Comparison of ENCODE assay signal across 8 cellular contexts in genomic region chr11:118914178-118914918, GRCh38. TPM values are rescaled to one million over a fixed set of nuclear protein-coding genes. Genes with fewer than 3 reads are reported as not detected.
A peak's percentile ranks its signal among the peaks of the same experiment; 100 is the strongest.
DNase-seq lines count a peak whose midpoint lies in the region; ATAC-seq and TF ChIP-seq lines count a peak whose summit lies in the region.

No MANE protein-coding gene starts in this region.

- no peaks in the 10 kb centered on the region for H3K9me3 Mint-ChIP-seq in HFFc6
- H3K9me3 Mint-ChIP-seq in T-helper 1 cell treated with Interleukin-12 subunit alpha and Interleukin-12 subunit beta and Interleukin-4 antibody, amounts not matched to agents 30 μg/mL and 1 μg/mL, for 36 hours = no peaks in the 10 kb centered on the region
- H3K9me3 Mint-ChIP-seq in glutamatergic neuron (ENCODE audit: unreplicated experiment) = peaks cover 2% of the 10 kb centered on the region

- H3K36me3 Mint-ChIP-seq in HFFc6 (ENCODE audit: low read depth) (peaks cover 8% of the 10 kb centered on the region; the same call in 1 of the 2 replicates), glutamatergic neuron (ENCODE audit: unreplicated experiment) (no peaks in the 10 kb centered on the region)
- H3K36me3 Mint-ChIP-seq in T-helper 1 cell treated with Interleukin-12 subunit alpha and Interleukin-12 subunit beta and Interleukin-4 antibody, amounts not matched to agents 30 μg/mL and 1 μg/mL, for 36 hours (ENCODE audit: low read depth) = peaks cover 13% of the 10 kb centered on the region

- H3K4me3 ChIP-seq in mucosa of stomach (ENCODE audit: low read length) (no peak overlapping the region), transverse colon (no peak overlapping the region)

- ATAC-seq in esophagus mucosa = no peak
- no peak for ATAC-seq in HG03280 (IDR thresholded peaks at IDR 0.05; ENCODE audit: unreplicated experiment)

- H3K9ac ChIP-seq in mucosa of stomach (ENCODE audit: low read length) = peak overlapping the region; percentile 52

- no peak for TF ChIP-seq EP300 in transverse colon (IDR thresholded peaks at IDR 0.05; ENCODE audit: low read depth)

- peak overlapping the region; percentile 100 for H3K27ac Mint-ChIP-seq in HFFc6
- peak overlapping the region; percentile 97 for H3K27ac Mint-ChIP-seq in T-helper 1 cell treated with Interleukin-12 subunit alpha and Interleukin-12 subunit beta and Interleukin-4 antibody, amounts not matched to agents 30 μg/mL and 1 μg/mL, for 36 hours
- H3K27ac Mint-ChIP-seq in glutamatergic neuron (ENCODE audit: unreplicated experiment) = no peak overlapping the region

- WGBS in transverse colon (ENCODE audit: low coverage in 1 of 2), 2 donors = 10 to 20% methylated on average over 2 to 13 of the region's 15 CpGs

- H3K36me3 ChIP-seq in mucosa of stomach (ENCODE audit: control insufficient read depth, insufficient read depth, low read length) (no peaks in the 10 kb centered on the region), transverse colon (no peaks in the 10 kb centered on the region)

- H3K4me3 Mint-ChIP-seq in HFFc6 (peak overlapping the region; percentile 61), glutamatergic neuron (ENCODE audit: unreplicated experiment) (no peak overlapping the region)
- H3K4me3 Mint-ChIP-seq in T-helper 1 cell treated with Interleukin-12 subunit alpha and Interleukin-12 subunit beta and Interleukin-4 antibody, amounts not matched to agents 30 μg/mL and 1 μg/mL, for 36 hours = peak overlapping the region; percentile 81

- TF ChIP-seq CTCF in HFFc6 (IDR thresholded peaks at IDR 0.05) (no peak), transverse colon (IDR thresholded peaks at IDR 0.05) (no peak), glutamatergic neuron (IDR thresholded peaks at IDR 0.05; ENCODE audit: partially characterized antibody, unreplicated experiment) (no peak)

- H3K27me3 ChIP-seq in mucosa of stomach (ENCODE audit: control insufficient read depth, insufficient read depth, low read length) (no peaks in the 10 kb centered on the region), transverse colon (no peaks in the 10 kb centered on the region)

- DNase-seq in HFFc6 = no peak
- DNase-seq in caudate nucleus (lab: John Stamatoyannopoulos, UW) = peak in 50 of 61 donors; percentile 23 to 82 (median 52)
- peak; percentile 65 for DNase-seq in transverse colon
- DNase-seq in glutamatergic neuron = no peak

- TF ChIP-seq POLR2A in transverse colon (IDR thresholded peaks at IDR 0.05) = no peak

- peaks cover 97% of the 10 kb centered on the region for H3K4me1 ChIP-seq in mucosa of stomach (ENCODE audit: control insufficient read depth, insufficient read depth, low read length)
- peaks cover 82 to 100% (median 99%) of the 10 kb centered on the region in 4 donors for H3K4me1 ChIP-seq in transverse colon

- H3K27me3 Mint-ChIP-seq in HFFc6 (ENCODE audit: insufficient read depth) = peaks cover 3% of the 10 kb centered on the region; the same call in 1 of the 2 replicates
- no peaks in the 10 kb centered on the region for H3K27me3 Mint-ChIP-seq in T-helper 1 cell treated with Interleukin-12 subunit alpha and Interleukin-12 subunit beta and Interleukin-4 antibody, amounts not matched to agents 30 μg/mL and 1 μg/mL, for 36 hours (ENCODE audit: low read depth)
- H3K27me3 Mint-ChIP-seq in glutamatergic neuron (ENCODE audit: unreplicated experiment) = peaks cover 7% of the 10 kb centered on the region

- intact Hi-C loops in transverse colon (cut with DNase I; ENCODE audit: low total_unique reads) = no loop called here

- no peaks in the 10 kb centered on the region for H3K9me3 ChIP-seq in mucosa of stomach (ENCODE audit: control insufficient read depth, low read length)
- H3K9me3 ChIP-seq in transverse colon = no peaks in the 10 kb centered on the region

- peaks cover 90% of the 10 kb centered on the region for H3K4me1 Mint-ChIP-seq in HFFc6 (ENCODE audit: low read depth)
- H3K4me1 Mint-ChIP-seq in T-helper 1 cell treated with Interleukin-12 subunit alpha and Interleukin-12 subunit beta and Interleukin-4 antibody, amounts not matched to agents 30 μg/mL and 1 μg/mL, for 36 hours (ENCODE audit: low read depth) = peaks cover 64% of the 10 kb centered on the region
- peaks cover 42% of the 10 kb centered on the region for H3K4me1 Mint-ChIP-seq in glutamatergic neuron (ENCODE audit: low read depth, unreplicated experiment)

- in situ Hi-C loops in transverse colon (cut with MboI; ENCODE audit: low pct_ligation_motif_present in 1 of 4, low pct_unique_long_range_greater_than_20kb in 1 of 4, low sequenced_read_pairs in 3 of 4) = no loop called here

- peak overlapping the region; percentile 94 for H3K27ac ChIP-seq in caudate nucleus (ENCODE audit: low read depth, low read length)
- H3K27ac ChIP-seq in transverse colon = peak overlapping the region; percentile 98 to 100 (median 100)

RNA-seq across cellular contexts. Expression of gene BCL9L, which starts 11.4 kb away (rescaled TPM):
- total RNA-seq in HFFc6 (2021; fragmentation: NEBNext Ultra II Directional; extraction: Animal tissue kit (Norgen Biotek cat#: 25700)) = 100 to 1,000 TPM; 120 to 135 (median 127) TPM
- total RNA-seq in transverse colon = 10 to 100 TPM; 15.9 to 23.9 (median 18.5) TPM
- 44.6 TPM for total RNA-seq in esophagus mucosa
- total RNA-seq in glutamatergic neuron (ENCODE audit: unreplicated experiment) = 13.0 TPM

RNA-seq across cellular contexts. Expression of gene CXCR5, which starts 30.7 kb away (rescaled TPM):
- under 1 TPM in 1 of 6 experiments, not detected in 5; 0.06 TPM for total RNA-seq in HFFc6 (2021; fragmentation: NEBNext Ultra II Directional; extraction: Animal tissue kit (Norgen Biotek cat#: 25700))
- total RNA-seq in transverse colon = 1 to 10 TPM in 2 of 4 donors, not detected in 2; 2.5 to 4.1 TPM
- total RNA-seq in esophagus mucosa = 0.20 TPM
- total RNA-seq in glutamatergic neuron (ENCODE audit: unreplicated experiment) = not detected

RNA-seq across cellular contexts. Expression of gene UPK2, which starts 41.8 kb away (rescaled TPM):
- total RNA-seq in HFFc6 (2021; fragmentation: NEBNext Ultra II Directional; extraction: Animal tissue kit (Norgen Biotek cat#: 25700)) = under 1 TPM in 4 of 6 experiments, not detected in 2; 0.19 to 0.83 (median 0.29) TPM
- total RNA-seq in transverse colon (not detected), esophagus mucosa (0.32 TPM), glutamatergic neuron (ENCODE audit: unreplicated experiment) (not detected)

RNA-seq across cellular contexts. Expression of gene FOXR1, which starts 57.2 kb away (rescaled TPM):
- total RNA-seq in HFFc6 (2021; fragmentation: NEBNext Ultra II Directional; extraction: Animal tissue kit (Norgen Biotek cat#: 25700)) = not detected
- total RNA-seq in transverse colon (not detected), esophagus mucosa (not detected), glutamatergic neuron (ENCODE audit: unreplicated experiment) (not detected)

Comparison
In these comparisons a context has a peak if more than half of its experiments do, and no peak if none do; other contexts are left out.
1. DNase-seq: peak in caudate nucleus (50 of 61) and transverse colon (single experiment); none in HFFc6 (single experiment) and glutamatergic neuron (single experiment).